27 cellular contexts compared by ENCODE assay signal in genomic region chr2:100654611-100655010, GRCh38.
"Had no signal": no experiment of that assay in that cellular context is flagged by ENCODE, and none has a peak within 500 bp of the region (broad histone marks: within the 10 kb centered on the region; RNA-seq: fewer than 3 reads in every experiment).

No MANE protein-coding gene starts in this region.

- H3K27me3 Mint-ChIP-seq: activated CD4-positive, alpha-beta T cell treated with anti-CD3 and anti-CD28 coated beads for 36 hours; activated naive CD8-positive, alpha-beta T cell treated with anti-CD3 and anti-CD28 coated beads for 36 hours; activated naive CD8-positive, alpha-beta T cell treated with anti-CD3 and anti-CD28 coated beads, Interleukin-2, amount 50 U/mL, for 24 hours; activated T-helper 17 cell treated with anti-CD3 and anti-CD28 coated beads, Interleukin-2, amount 50 U/mL, for 72 hours had no signal

- H3K27ac Mint-ChIP-seq: activated CD4-positive, alpha-beta T cell treated with anti-CD3 and anti-CD28 coated beads for 36 hours; activated CD8-positive, alpha-beta T cell treated with anti-CD3 and anti-CD28 coated beads, Interleukin-2, amount 10 ng/mL, durations not matched to agents 7 days and 5 days; activated naive CD8-positive, alpha-beta T cell treated with anti-CD3 and anti-CD28 coated beads for 36 hours; activated naive CD8-positive, alpha-beta T cell treated with anti-CD3 and anti-CD28 coated beads, Interleukin-2, amount 50 U/mL, for 24 hours; activated T-helper 17 cell treated with anti-CD3 and anti-CD28 coated beads, Interleukin-2, amount 50 U/mL, for 72 hours; effector memory CD8-positive, alpha-beta T cell had no signal

- H3K9me3 Mint-ChIP-seq: activated naive CD8-positive, alpha-beta T cell treated with anti-CD3 and anti-CD28 coated beads for 36 hours; activated naive CD8-positive, alpha-beta T cell treated with anti-CD3 and anti-CD28 coated beads, Interleukin-2, amount 50 U/mL, for 24 hours; activated T-cell treated with anti-CD3 and anti-CD28 coated beads, Interleukin-2, amount 50 U/mL, for 4 hours; activated T-helper 17 cell treated with anti-CD3 and anti-CD28 coated beads, Interleukin-2, amount 50 U/mL, for 72 hours; effector memory CD8-positive, alpha-beta T cell had no signal

- ATAC-seq: activated CD8-positive, alpha-beta T cell treated with anti-CD3 and anti-CD28 coated beads, Interleukin-2, amount 10 ng/mL, durations not matched to agents 7 days and 5 days; activated naive CD8-positive, alpha-beta T cell treated with anti-CD3 and anti-CD28 coated beads, Interleukin-2, amount 50 U/mL, for 24 hours; activated T-cell treated with anti-CD3 and anti-CD28 coated beads, Interleukin-2, amount 50 U/mL, for 4 hours; activated T-helper 17 cell treated with anti-CD3 and anti-CD28 coated beads, Interleukin-2, amount 50 U/mL, for 72 hours; body of pancreas; effector memory CD8-positive, alpha-beta T cell; foreskin keratinocyte; gastrocnemius medialis; heart left ventricle had no signal

- DNase-seq: activated CD4-positive, alpha-beta T cell treated with anti-CD3 and anti-CD28 coated beads, Interleukin-2, amount 50 U/mL, for 1 hour; activated CD4-positive, alpha-beta T cell treated with anti-CD3 and anti-CD28 coated beads, Interleukin-2, amount 50 U/mL, for 48 hours; activated CD4-positive, CD25-positive, alpha-beta regulatory T cell; activated CD4-positive, CD25-positive, alpha-beta regulatory T cell treated with anti-CD3 and anti-CD28 coated beads, Interleukin-2, amount 50 U/mL, for 72 hours; activated CD8-positive, alpha-beta T cell treated with anti-CD3 and anti-CD28 coated beads, Interleukin-2, amount 10 ng/mL, durations not matched to agents 7 days and 5 days; activated effector memory CD4-positive, alpha-beta T cell treated with Interleukin-2 at 50 U/mL for 16 hours; activated gamma-delta T cell treated with Interleukin-2 at 50 U/mL for 16 hours; activated naive CD4-positive, alpha-beta T cell treated with Interleukin-2 at 50 U/mL for 16 hours; activated naive CD8-positive, alpha-beta T cell treated with anti-CD3 and anti-CD28 coated beads for 36 hours; activated naive CD8-positive, alpha-beta T cell treated with anti-CD3 and anti-CD28 coated beads, Interleukin-2, amount 50 U/mL, for 24 hours; activated T-cell treated with anti-CD3 and anti-CD28 coated beads, Interleukin-2, amount 50 U/mL, for 4 hours; amygdala; aorta; body of pancreas; caudate nucleus; cortex of kidney; dermis blood vessel endothelial cell; effector CD4-positive, alpha-beta T cell; effector memory CD8-positive, alpha-beta T cell; erythroblast; foreskin keratinocyte; gastrocnemius medialis; glutamatergic neuron; heart left ventricle; T-helper 2 cell had no signal

- H3K4me3 Mint-ChIP-seq: activated CD4-positive, alpha-beta T cell treated with anti-CD3 and anti-CD28 coated beads for 36 hours; activated CD8-positive, alpha-beta T cell treated with anti-CD3 and anti-CD28 coated beads, Interleukin-2, amount 10 ng/mL, durations not matched to agents 7 days and 5 days; activated naive CD8-positive, alpha-beta T cell treated with anti-CD3 and anti-CD28 coated beads for 36 hours; activated naive CD8-positive, alpha-beta T cell treated with anti-CD3 and anti-CD28 coated beads, Interleukin-2, amount 50 U/mL, for 24 hours; activated T-cell treated with anti-CD3 and anti-CD28 coated beads, Interleukin-2, amount 50 U/mL, for 4 hours; activated T-helper 17 cell treated with anti-CD3 and anti-CD28 coated beads, Interleukin-2, amount 50 U/mL, for 72 hours; effector memory CD8-positive, alpha-beta T cell had no signal

- H3K36me3 Mint-ChIP-seq: activated naive CD8-positive, alpha-beta T cell treated with anti-CD3 and anti-CD28 coated beads for 36 hours had no signal
